In the genomic region with DNA sequence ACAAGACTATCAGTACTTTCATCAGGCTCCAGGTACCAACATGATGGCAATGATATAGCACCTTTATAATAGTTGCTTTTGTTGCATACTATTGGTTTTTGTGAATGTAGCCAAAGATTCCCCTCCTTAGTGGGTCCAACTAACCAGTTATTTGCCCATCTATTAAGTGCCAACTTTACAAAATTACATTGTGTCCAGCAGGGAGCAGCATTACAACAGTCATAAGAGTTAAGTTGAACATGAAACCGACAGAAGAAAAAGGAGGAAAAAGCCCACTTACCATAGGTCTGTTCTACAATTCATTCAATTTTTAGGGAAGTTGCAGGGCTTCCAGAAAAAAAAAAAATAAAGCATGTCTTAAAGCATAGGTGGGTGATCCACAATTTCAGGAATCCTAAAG, we compare ENCODE assay signal across 9 cellular contexts. TPM values are rescaled to one million over a fixed set of nuclear protein-coding genes. Genes with fewer than 3 reads are reported as not detected.
A peak's percentile ranks its signal among the peaks of the same experiment; 100 is the strongest.
DNase-seq lines count a peak whose midpoint lies in the region; ATAC-seq, FAIRE-seq and TF ChIP-seq lines count a peak whose summit lies in the region.
"Had no signal": no experiment of that assay in that cellular context is flagged by ENCODE, and none has a peak within 500 bp of the region (broad histone marks: within the 10 kb centered on the region; RNA-seq: fewer than 3 reads in every experiment).

No MANE protein-coding gene starts in this region.

- no peak; a peak in 1 of 4 replicates for TF ChIP-seq RAD21 in K562 (CRISPR knock-in tag; conservative IDR thresholded peaks at IDR 0.05 in 1 of 2, IDR thresholded peaks at IDR 0.05 in 1 of 2)

- no peaks in the 10 kb centered on the region for H3K27me3 ChIP-seq in K562 (ENCODE audit: control insufficient read depth in 2 of 2, insufficient read depth in 2 of 2, low read length in 2 of 2)

- peak; percentile 6 for DNase-seq in activated naive CD4-positive, alpha-beta T cell treated with anti-CD3 and anti-CD28 coated beads for 36 hours
- DNase-seq in activated naive CD4-positive, alpha-beta T cell (lab: John Stamatoyannopoulos, UW) = no peak
- DNase-seq in M059J (ENCODE audit: low read depth) = peak; percentile 59
- DNase-seq in K562 (ENCODE audit: extremely low read depth in 1 of 4, low spot score in 3 of 4) = peak in 2 of 4 experiments; percentile 12 to 43
- peak; percentile 12 for DNase-seq in mucosa of gallbladder (ENCODE audit: low spot score)
- no peak for DNase-seq in ecto neural progenitor cell (ENCODE audit: low spot score)
- no peak for DNase-seq in COLO829 (ENCODE audit: low spot score)

- H3K27ac ChIP-seq in K562 (ENCODE audit: extremely low read depth, low read depth, low read length) = no peak overlapping the region

- H3K27me3 Mint-ChIP-seq in activated naive CD4-positive, alpha-beta T cell treated with anti-CD3 and anti-CD28 coated beads for 36 hours (ENCODE audit: low read depth) = no peaks in the 10 kb centered on the region
- H3K27me3 Mint-ChIP-seq: activated naive CD4-positive, alpha-beta T cell treated with anti-CD3 and anti-CD28 coated beads, Interleukin-2, amount 50 U/mL, for 24 hours had no signal

- no peak overlapping the region for H3K4me3 Mint-ChIP-seq in activated naive CD4-positive, alpha-beta T cell treated with anti-CD3 and anti-CD28 coated beads for 36 hours
- H3K4me3 Mint-ChIP-seq: activated naive CD4-positive, alpha-beta T cell treated with anti-CD3 and anti-CD28 coated beads, Interleukin-2, amount 50 U/mL, for 24 hours had no signal

- peaks cover 11% of the 10 kb centered on the region for H3K4me1 Mint-ChIP-seq in activated naive CD4-positive, alpha-beta T cell treated with anti-CD3 and anti-CD28 coated beads for 36 hours (ENCODE audit: low read depth)

- intact Hi-C loops in activated naive CD4-positive, alpha-beta T cell treated with anti-CD3 and anti-CD28 coated beads for 36 hours (cut with micrococcal nuclease) = loop anchor here (1.0 to 10.0 kb wide), 3 partner anchors 324 to 470 kb away; partner anchors contain the start of gene PAX6
- intact Hi-C loops in K562 (cut with micrococcal nuclease) = loop anchor here (2.0 to 10.0 kb wide), 3 partner anchors 383 to 687 kb away; no protein-coding TSS in a partner anchor

- peak in 2 of 3 experiments; percentile 34 to 38; a peak in 4 of 6 replicates for TF ChIP-seq CTCF in K562 (IDR thresholded peaks at IDR 0.05 in 2 of 3, conservative IDR thresholded peaks at IDR 0.05 in 1 of 3; ENCODE audit: insufficient read depth in 2 of 3, low read depth in 1 of 3, low read length in 3 of 3)

- H3K9me1 ChIP-seq in K562 (ENCODE audit: control insufficient read depth, insufficient read depth, low read length) = no peaks in the 10 kb centered on the region

- ATAC-seq in K562 = peak; percentile 67
- ATAC-seq in GM21447 (IDR thresholded peaks at IDR 0.05; ENCODE audit: unreplicated experiment) = no peak

- TF ChIP-seq POLR2A in K562 (conservative IDR thresholded peaks at IDR 0.05) = no peak

- H3K9me3 Mint-ChIP-seq in activated naive CD4-positive, alpha-beta T cell treated with anti-CD3 and anti-CD28 coated beads for 36 hours = no peaks in the 10 kb centered on the region
- H3K9me3 Mint-ChIP-seq: activated naive CD4-positive, alpha-beta T cell treated with anti-CD3 and anti-CD28 coated beads, Interleukin-2, amount 50 U/mL, for 24 hours had no signal

- no peak overlapping the region for H3K27ac Mint-ChIP-seq in activated naive CD4-positive, alpha-beta T cell treated with anti-CD3 and anti-CD28 coated beads for 36 hours
- H3K27ac Mint-ChIP-seq: activated naive CD4-positive, alpha-beta T cell treated with anti-CD3 and anti-CD28 coated beads, Interleukin-2, amount 50 U/mL, for 24 hours had no signal

- peaks cover 83% of the 10 kb centered on the region for H3K79me2 ChIP-seq in K562 (ENCODE audit: control insufficient read depth, insufficient read depth, low read length)

- H3K36me3 ChIP-seq in K562 (ENCODE audit: control insufficient read depth, insufficient read depth, low read length) = peaks cover 20% of the 10 kb centered on the region; the same call in 1 of the 3 replicates

- POLR2A ChIA-PET in K562 (lab: Yijun Ruan, JAX) = no interaction called here

- H4K20me1 ChIP-seq in K562 (replicated peaks; ENCODE audit: control insufficient read depth, insufficient read depth, low read length) = no peaks in the 10 kb centered on the region

- CTCF ChIA-PET in activated naive CD4-positive, alpha-beta T cell treated with anti-CD3 and anti-CD28 coated beads for 36 hours (lab: Charles Lee) = interaction anchor here (1.0 kb wide), 1 partner anchor 470 kb away, joined by 5 read pairs; no protein-coding TSS in a partner anchor
- CTCF ChIA-PET in K562 (lab: Yijun Ruan, JAX; ENCODE audit: low intra/inter-chr PET ratio) = interaction anchor here (1.0 kb wide), 1 partner anchor 383 kb away, joined by 4 read pairs; no protein-coding TSS in a partner anchor

- 40% methylated on average over 1 of the region's 1 CpG for WGBS in K562 (ENCODE audit: insufficient coverage, low coverage, missing lambda C conversion rate)

- no peak overlapping the region for H2AFZ ChIP-seq in K562 (ENCODE audit: low read depth, low read length)

- no peak for FAIRE-seq in K562 (lab: Jason Lieb, UNC)

- H3K9me3 ChIP-seq in K562 (replicated peaks; ENCODE audit: control insufficient read depth, insufficient read depth, low read depth, low read length) = no peaks in the 10 kb centered on the region

- BruUV-seq in K562 (replicated peaks; lab: Mats Ljungman, UMichigan) = no TSS peak

- no peak overlapping the region for H3K4me3 ChIP-seq in K562

- H3K4me1 ChIP-seq in K562 (replicated peaks in 1 of 2; ENCODE audit: control insufficient read depth in 2 of 2, insufficient read depth in 2 of 2, low read length in 2 of 2) = no peaks in the 10 kb centered on the region; a peak in 1 of 5 replicates

- in situ Hi-C loops in K562 (cut with MboI) = no loop called here

- no peak for TF ChIP-seq EP300 in K562 (IDR thresholded peaks at IDR 0.05; ENCODE audit: low read length)

- no peak overlapping the region for H3K4me2 ChIP-seq in K562 (ENCODE audit: insufficient read depth, low read length)

- peaks cover 9% of the 10 kb centered on the region for H3K36me3 Mint-ChIP-seq in activated naive CD4-positive, alpha-beta T cell treated with anti-CD3 and anti-CD28 coated beads for 36 hours (ENCODE audit: low read depth)

- no peak overlapping the region for H3K9ac ChIP-seq in K562 (ENCODE audit: insufficient read depth in 1 of 2, low read depth in 2 of 2, low read length in 2 of 2)

TF ChIP-seq in K562, 482 proteins besides CTCF, POLR2A, EP300 and RAD21:
- TF ChIP-seq ZNF316 (IDR thresholded peaks at IDR 0.05) (peak; percentile 49; the same call in 1 of the 2 replicates), SLC30A9 (CRISPR knock-in tag; IDR thresholded peaks at IDR 0.05) (no peak)

RNA-seq across cellular contexts. Expression of gene IMMP1L, which starts 21.6 kb away (rescaled TPM):
- total RNA-seq in activated naive CD4-positive, alpha-beta T cell treated with anti-CD3 and anti-CD28 coated beads for 36 hours = 10 to 100 TPM; 15.6 to 15.9 TPM
- 42.7 and 49.3 TPM in 2 replicates for total RNA-seq in M059J (2014; rRNA removed; shearing (Covaris generic))
- total RNA-seq in K562 (2011; cell fraction: chromatin; rRNA removed; ENCODE audit: low replicate concordance) = 22.8 and 75.8 TPM in 2 replicates
- total RNA-seq in K562 (2011; cell fraction: nucleolus; rRNA removed) = 14.7 and 32.1 TPM in 2 replicates
- 44.4 and 85.9 TPM in 2 replicates for total RNA-seq in K562 (2011; cell fraction: nucleoplasm; rRNA removed)
- total RNA-seq in K562 (2014; rRNA removed) = 50.2 and 84.0 TPM in 2 replicates
- 102 and 169 TPM in 2 replicates for total RNA-seq in K562 (2014; rRNA removed; fragmentation: Illumina TruSeq; extraction: Trizol)
- 197 and 202 TPM in 2 replicates for total RNA-seq in K562 (2015; rRNA removed; fragmentation: Illumina TruSeq; extraction: Trizol)
- 56.0 and 62.3 TPM in 2 replicates for total RNA-seq in K562 (2021)
- 63.2 and 92.2 TPM in 2 replicates for polyA plus RNA-seq in K562 (2011; rRNA removed)
- 30.3 and 64.9 TPM in 2 replicates for polyA plus RNA-seq in K562 (2011; cell fraction: cytosol; rRNA removed)
- polyA plus RNA-seq in K562 (2011; cell fraction: nucleus; rRNA removed) = 28.0 and 50.0 TPM in 2 replicates
- polyA plus RNA-seq in K562 (2012) = 61.9 and 88.4 TPM in 2 replicates
- 63.5 and 74.3 TPM in 2 replicates for polyA plus RNA-seq in K562 (2014; fragmentation: Illumina TruSeq; extraction: Trizol)
- polyA plus RNA-seq in K562 (2014; fragmentation: Nextera tagmentation; extraction: Ambion mirVana) = 100 to 1,000 TPM; 179 to 214 TPM
- 170 and 245 TPM in 2 replicates for polyA plus RNA-seq in K562 (2014; rRNA removed)
- 50.0 and 53.8 TPM in 2 replicates for polyA minus RNA-seq in K562 (2011; rRNA and poly(A)+ RNA removed)
- polyA minus RNA-seq in K562 (2011; cell fraction: cytosol; rRNA and poly(A)+ RNA removed) = 9.6 and 44.7 TPM in 2 replicates
- 30.7 and 56.2 TPM in 2 replicates for polyA minus RNA-seq in K562 (2011; cell fraction: nucleus; rRNA and poly(A)+ RNA removed)
- 18.8 TPM for total RNA-seq in mucosa of gallbladder

RNA-seq across cellular contexts. Expression of gene ELP4, which starts 21.7 kb away (rescaled TPM):
- total RNA-seq in activated naive CD4-positive, alpha-beta T cell treated with anti-CD3 and anti-CD28 coated beads for 36 hours = 10 to 100 TPM; 20.8 to 23.8 TPM
- total RNA-seq in M059J (2014; rRNA removed; shearing (Covaris generic)) = 60.0 and 93.0 TPM in 2 replicates
- 37.2 and 90.3 TPM in 2 replicates for total RNA-seq in K562 (2011; cell fraction: chromatin; rRNA removed; ENCODE audit: low replicate concordance)
- total RNA-seq in K562 (2011; cell fraction: nucleolus; rRNA removed) = 25.0 and 27.9 TPM in 2 replicates
- total RNA-seq in K562 (2011; cell fraction: nucleoplasm; rRNA removed) = 52.5 and 116 TPM in 2 replicates
- 25.5 and 28.7 TPM in 2 replicates for total RNA-seq in K562 (2014; rRNA removed)
- 37.6 and 39.0 TPM in 2 replicates for total RNA-seq in K562 (2014; rRNA removed; fragmentation: Illumina TruSeq; extraction: Trizol)
- 38.6 and 38.7 TPM in 2 replicates for total RNA-seq in K562 (2015; rRNA removed; fragmentation: Illumina TruSeq; extraction: Trizol)
- total RNA-seq in K562 (2021) = 24.1 and 27.8 TPM in 2 replicates
- 59.2 and 60.3 TPM in 2 replicates for polyA plus RNA-seq in K562 (2011; rRNA removed)
- polyA plus RNA-seq in K562 (2011; cell fraction: cytosol; rRNA removed) = 18.2 and 36.0 TPM in 2 replicates
- 16.1 and 28.3 TPM in 2 replicates for polyA plus RNA-seq in K562 (2011; cell fraction: nucleus; rRNA removed)
- 29.3 and 38.7 TPM in 2 replicates for polyA plus RNA-seq in K562 (2012)
- 34.8 and 43.7 TPM in 2 replicates for polyA plus RNA-seq in K562 (2014; fragmentation: Illumina TruSeq; extraction: Trizol)
- polyA plus RNA-seq in K562 (2014; fragmentation: Nextera tagmentation; extraction: Ambion mirVana) = 10 to 100 TPM; 47.3 to 59.5 TPM
- 26.8 and 40.9 TPM in 2 replicates for polyA plus RNA-seq in K562 (2014; rRNA removed)
- 52.9 and 73.6 TPM in 2 replicates for polyA minus RNA-seq in K562 (2011; rRNA and poly(A)+ RNA removed)
- polyA minus RNA-seq in K562 (2011; cell fraction: cytosol; rRNA and poly(A)+ RNA removed) = 17.2 and 29.0 TPM in 2 replicates
- 78.0 and 156 TPM in 2 replicates for polyA minus RNA-seq in K562 (2011; cell fraction: nucleus; rRNA and poly(A)+ RNA removed)
- 14.4 TPM for total RNA-seq in mucosa of gallbladder

Comparison
In these comparisons a context has a peak if more than half of its experiments do, and no peak if none do; other contexts are left out.
1. DNase-seq: peak in activated naive CD4-positive, alpha-beta T cell treated with anti-CD3 and anti-CD28 coated beads for 36 hours (single experiment), M059J (single experiment) and mucosa of gallbladder (single experiment); none in activated naive CD4-positive, alpha-beta T cell (0 of 4), ecto neural progenitor cell (single experiment) and COLO829 (single experiment).